ENCODE assay signal across 9 cellular contexts in genomic region chr18:72672364-72673151, GRCh38.
A peak's percentile ranks its signal among the peaks of the same experiment; 100 is the strongest.
DNase-seq lines count a peak whose midpoint lies in the region; ATAC-seq and TF ChIP-seq lines count a peak whose summit lies in the region.
"Had no signal": no experiment of that assay in that cellular context is flagged by ENCODE, and none has a peak within 500 bp of the region (broad histone marks: within the 10 kb centered on the region; RNA-seq: fewer than 3 reads in every experiment).

No MANE protein-coding gene starts in this region.

- H3K4me1 Mint-ChIP-seq in stimulated activated naive B cell treated with anti-CD40 and anti-IgM and Interleukin-4, amounts not matched to agents 10 μg/mL and 1 μg/mL and 100 μg/mL, for 72 hours: no peaks in the 10 kb centered on the region
- H3K4me1 Mint-ChIP-seq: central memory CD8-positive, alpha-beta T cell had no signal

- no peaks in the 10 kb centered on the region for H3K36me3 ChIP-seq in SJCRH30

- H3K27ac Mint-ChIP-seq in stimulated activated naive B cell treated with anti-CD40 and anti-IgM and Interleukin-4, amounts not matched to agents 10 μg/mL and 1 μg/mL and 100 μg/mL, for 72 hours: no peak overlapping the region

- peak; percentile 48 for ATAC-seq in GM21423 (IDR thresholded peaks at IDR 0.05; ENCODE audit: unreplicated experiment)
- peak; percentile 41 to 43 for ATAC-seq in stimulated activated naive B cell treated with anti-CD40 and anti-IgM and Interleukin-4, amounts not matched to agents 10 μg/mL and 1 μg/mL and 100 μg/mL, for 72 hours (replicated peaks)

- no peaks in the 10 kb centered on the region for H3K9me3 Mint-ChIP-seq in stimulated activated naive B cell treated with anti-CD40 and anti-IgM and Interleukin-4, amounts not matched to agents 10 μg/mL and 1 μg/mL and 100 μg/mL, for 72 hours

- H3K27ac ChIP-seq in SJCRH30: no peak overlapping the region

- no peaks in the 10 kb centered on the region for H3K27me3 ChIP-seq in SJCRH30

- peaks cover 15 to 25% of the 10 kb centered on the region in 2 donors for H3K27me3 Mint-ChIP-seq in stimulated activated naive B cell treated with anti-CD40 and anti-IgM and Interleukin-4, amounts not matched to agents 10 μg/mL and 1 μg/mL and 100 μg/mL, for 72 hours
- H3K27me3 Mint-ChIP-seq: central memory CD8-positive, alpha-beta T cell had no signal

- TF ChIP-seq CTCF in fibroblast of pulmonary artery (IDR thresholded peaks at IDR 0.05; ENCODE audit: low read length, missing control alignments): peak; percentile 61

- H3K4me1 ChIP-seq in SJCRH30: no peaks in the 10 kb centered on the region

- no peaks in the 10 kb centered on the region for H3K9me3 ChIP-seq in SJCRH30 (replicated peaks)

- peak; percentile 40 for DNase-seq in SIG-M5 treated with dmso at 0.1 percent for 504 hours (lab: John Stamatoyannopoulos, UW; ENCODE audit: unreplicated experiment)
- DNase-seq in SIG-M5 (lab: John Stamatoyannopoulos, UW): no peak
- peak; percentile 54 for DNase-seq in HT-29 (ENCODE audit: low spot score)
- DNase-seq in SJCRH30: peak; percentile 6 to 54
- peak; percentile 38 for DNase-seq in fibroblast of pulmonary artery (ENCODE audit: low read depth)
- no peak for DNase-seq in stimulated activated naive B cell treated with anti-CD40 and anti-IgM and Interleukin-4, amounts not matched to agents 10 μg/mL and 1 μg/mL and 100 μg/mL, for 72 hours
- no peak for DNase-seq in activated CD4-positive, alpha-beta T cell treated with anti-CD3 and anti-CD28 coated beads for 4 hours

- H3K4me3 ChIP-seq in SJCRH30: no peak overlapping the region
- H3K4me3 ChIP-seq in fibroblast of pulmonary artery (replicated peaks; ENCODE audit: low read depth, low read length): no peak overlapping the region

- no peaks in the 10 kb centered on the region for H3K36me3 Mint-ChIP-seq in stimulated activated naive B cell treated with anti-CD40 and anti-IgM and Interleukin-4, amounts not matched to agents 10 μg/mL and 1 μg/mL and 100 μg/mL, for 72 hours

- no peak overlapping the region for H3K4me3 Mint-ChIP-seq in stimulated activated naive B cell treated with anti-CD40 and anti-IgM and Interleukin-4, amounts not matched to agents 10 μg/mL and 1 μg/mL and 100 μg/mL, for 72 hours
- H3K4me3 Mint-ChIP-seq: central memory CD8-positive, alpha-beta T cell had no signal

Comparison
In these comparisons a context has a peak if more than half of its experiments do, and no peak if none do; other contexts are left out.
1. DNase-seq: peak in SIG-M5 treated with dmso at 0.1 percent for 504 hours (single experiment), HT-29 (single experiment), SJCRH30 (2 of 2) and fibroblast of pulmonary artery (single experiment); none in SIG-M5 (single experiment), stimulated activated naive B cell treated with anti-CD40 and anti-IgM and Interleukin-4, amounts not matched to agents 10 μg/mL and 1 μg/mL and 100 μg/mL, for 72 hours (single experiment) and activated CD4-positive, alpha-beta T cell treated with anti-CD3 and anti-CD28 coated beads for 4 hours (0 of 2).